8 cellular contexts compared by ENCODE assay signal in the genomic region with DNA sequence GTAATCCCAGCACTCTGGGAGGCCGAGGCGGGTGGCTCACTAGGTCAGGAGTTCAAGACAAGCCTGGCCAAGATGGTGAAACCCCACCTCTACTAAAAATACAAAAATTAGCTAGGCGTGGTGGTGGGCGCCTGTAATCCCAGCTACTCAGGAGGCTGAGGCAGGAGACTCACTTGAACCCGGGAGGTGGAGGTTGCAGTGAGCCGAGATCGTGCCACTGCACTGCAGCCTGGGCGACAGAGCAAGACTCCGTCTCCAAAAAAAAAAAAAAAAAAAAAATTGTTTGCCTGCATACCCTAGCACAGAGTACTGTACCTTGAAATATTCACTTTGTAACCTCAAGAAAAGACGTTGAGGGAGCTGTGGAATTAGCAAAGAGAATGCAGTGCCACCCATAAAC. TPM values are rescaled to one million over a fixed set of nuclear protein-coding genes. Genes with fewer than 3 reads are reported as not detected.
DNase-seq lines count a peak whose midpoint lies in the region; ATAC-seq and TF ChIP-seq lines count a peak whose summit lies in the region.
"Not testable (repeated sequence)": the region's sequence is repeated elsewhere in the genome, so short reads cannot be mapped to it uniquely, and the experiment has no call there.

No MANE protein-coding gene starts in this region.

- H3K4me1 Mint-ChIP-seq in GM23338 = peaks cover 42% of the 10 kb centered on the region
- H3K4me1 Mint-ChIP-seq in T-cell = peaks cover 29 to 59% (median 45%) of the 10 kb centered on the region in 3 donors
- H3K4me1 Mint-ChIP-seq in activated T-helper 2 cell treated with anti-CD3 and anti-CD28 coated beads, Interferon-gamma antibody, Interleukin-2, Interleukin-4, amounts not matched to agents 10 μg/mL and 5 μg/mL and 100 μg/mL, durations not matched to agents 14 hours and 24 hours and 36 hours (ENCODE audit: low read depth) = peaks cover 36% of the 10 kb centered on the region
- peaks cover 5 to 56% (median 50%) of the 10 kb centered on the region in 7 donors for H3K4me1 Mint-ChIP-seq in naive thymus-derived CD4-positive, alpha-beta T cell

- not testable (repeated sequence) for H3K36me3 Mint-ChIP-seq in GM23338 (ENCODE audit: low read depth); T-cell
- peaks cover 17% of the 10 kb centered on the region for H3K36me3 Mint-ChIP-seq in activated T-helper 2 cell treated with anti-CD3 and anti-CD28 coated beads, Interferon-gamma antibody, Interleukin-2, Interleukin-4, amounts not matched to agents 10 μg/mL and 5 μg/mL and 100 μg/mL, durations not matched to agents 14 hours and 24 hours and 36 hours (ENCODE audit: low read depth)
- peaks cover 0 to 13% (median 0%) of the 10 kb centered on the region in 5 donors for H3K36me3 Mint-ChIP-seq in naive thymus-derived CD4-positive, alpha-beta T cell

- TF ChIP-seq CTCF in GM23338 (conservative IDR thresholded peaks at IDR 0.05; ENCODE audit: low read depth in 2 of 2); right atrium auricular region (IDR thresholded peaks at IDR 0.05); upper lobe of left lung (IDR thresholded peaks at IDR 0.05): not testable (repeated sequence)

- H3K9me3 ChIP-seq in right atrium auricular region; naive thymus-derived CD4-positive, alpha-beta T cell (ENCODE audit: control insufficient read depth in 2 of 3, low read length in 3 of 3); skeletal muscle tissue (ENCODE audit: control insufficient read depth in 3 of 3, low read length in 3 of 3); upper lobe of left lung: not testable (repeated sequence)

- H3K9ac ChIP-seq in skeletal muscle tissue (ENCODE audit: low read depth in 1 of 3, low read length in 3 of 3) = peak overlapping the region in 2 of 3 donors; percentile 85 to 90

- TF ChIP-seq POLR2A in upper lobe of left lung (IDR thresholded peaks at IDR 0.05) = not testable (repeated sequence)

- not testable (repeated sequence) for H4K20me1 ChIP-seq in GM23338 (replicated peaks; ENCODE audit: insufficient read depth)

- H3K9me3 Mint-ChIP-seq in GM23338; T-cell; activated T-helper 2 cell treated with anti-CD3 and anti-CD28 coated beads, Interferon-gamma antibody, Interleukin-2, Interleukin-4, amounts not matched to agents 10 μg/mL and 5 μg/mL and 100 μg/mL, durations not matched to agents 14 hours and 24 hours and 36 hours; naive thymus-derived CD4-positive, alpha-beta T cell: not testable (repeated sequence)

- H3K4me3 ChIP-seq in GM23338; right atrium auricular region; naive thymus-derived CD4-positive, alpha-beta T cell (ENCODE audit: low read length); upper lobe of left lung: not testable (repeated sequence)
- peak overlapping the region in 1 of 3 donors; percentile 78 for H3K4me3 ChIP-seq in skeletal muscle tissue (ENCODE audit: low read length in 3 of 3)

- H3K4me2 ChIP-seq in GM23338 = peak overlapping the region; percentile 88; the same call in 1 of the 2 replicates

- POLR2A ChIA-PET in T-cell (lab: Charles Lee) = not testable (repeated sequence)
- POLR2A ChIA-PET in naive thymus-derived CD4-positive, alpha-beta T cell (lab: Charles Lee) = interaction anchor here (1.0 to 3.7 kb wide), 6 partner anchors 10 to 91 kb away, joined by 3 to 23 read pairs (median 4); partner anchors contain the start of genes DDAH2, LSM2 and VARS1

- H3K27me3 ChIP-seq in GM23338 (ENCODE audit: insufficient read depth); right atrium auricular region; naive thymus-derived CD4-positive, alpha-beta T cell (ENCODE audit: control insufficient read depth in 2 of 2, insufficient read depth in 2 of 2, low read length in 2 of 2); skeletal muscle tissue (ENCODE audit: control insufficient read depth in 3 of 3, insufficient read depth in 3 of 3, low read length in 3 of 3); upper lobe of left lung: not testable (repeated sequence)

- not testable (repeated sequence) for H3K9me2 ChIP-seq in GM23338 (ENCODE audit: insufficient read depth)

- 89 to 92% methylated on average over 10 of the region's 10 CpGs for WGBS in upper lobe of left lung, 2 donors

- H2AFZ ChIP-seq in GM23338 = not testable (repeated sequence)

- intact Hi-C loops in activated T-helper 2 cell treated with anti-CD3 and anti-CD28 coated beads, Interferon-gamma antibody, Interleukin-2, Interleukin-4, amounts not matched to agents 10 μg/mL and 5 μg/mL and 100 μg/mL, durations not matched to agents 14 hours and 24 hours and 36 hours (cut with micrococcal nuclease) = loop anchor here (5.0 to 10.0 kb wide), 2 partner anchors 42 to 246 kb away; partner anchors contain the start of genes LTA, NEU1 and TNF
- intact Hi-C loops in naive thymus-derived CD4-positive, alpha-beta T cell (cut with micrococcal nuclease) = loop anchor here in 1 of 2 donors (10.0 kb wide), 1 partner anchor 374 kb away; the partner anchor contains the start of genes GPSM3 and PBX2

- H3K36me3 ChIP-seq in GM23338 (ENCODE audit: insufficient read depth); right atrium auricular region; naive thymus-derived CD4-positive, alpha-beta T cell (ENCODE audit: control insufficient read depth in 2 of 3, insufficient read depth in 3 of 3, low read length in 3 of 3); skeletal muscle tissue (ENCODE audit: control insufficient read depth in 3 of 3, insufficient read depth in 3 of 3, low read length in 3 of 3); upper lobe of left lung: not testable (repeated sequence)

- peak overlapping the region; percentile 84; the same call in 1 of the 3 replicates for H3K4me3 Mint-ChIP-seq in GM23338
- peak overlapping the region; percentile 93 to 95 (median 95) for H3K4me3 Mint-ChIP-seq in T-cell
- H3K4me3 Mint-ChIP-seq in activated T-helper 2 cell treated with anti-CD3 and anti-CD28 coated beads, Interferon-gamma antibody, Interleukin-2, Interleukin-4, amounts not matched to agents 10 μg/mL and 5 μg/mL and 100 μg/mL, durations not matched to agents 14 hours and 24 hours and 36 hours (ENCODE audit: low read depth) = peak overlapping the region; percentile 92
- H3K4me3 Mint-ChIP-seq in naive thymus-derived CD4-positive, alpha-beta T cell = peak overlapping the region in 9 of 10 donors; percentile 92 to 98 (median 95)

- not testable (repeated sequence) for DNase-seq in GM23338 (ENCODE audit: low spot score); T-cell; activated T-helper 2 cell treated with anti-CD3 and anti-CD28 coated beads, Interferon-gamma antibody, Interleukin-2, Interleukin-4, amounts not matched to agents 10 μg/mL and 5 μg/mL and 100 μg/mL, durations not matched to agents 14 hours and 24 hours and 36 hours (ENCODE audit: low spot score); right atrium auricular region (ENCODE audit: low spot score); naive thymus-derived CD4-positive, alpha-beta T cell; upper lobe of left lung

- CTCF ChIA-PET in T-cell (lab: Charles Lee) = interaction anchor here in 1 of 2 donors (0.9 kb wide), 1 partner anchor 14 kb away, joined by 3 read pairs; the partner anchor contains the start of gene LSM2
- CTCF ChIA-PET in naive thymus-derived CD4-positive, alpha-beta T cell (lab: Charles Lee) = not testable (repeated sequence)

- H3K4me1 ChIP-seq in GM23338 (ENCODE audit: insufficient read depth) = peaks cover 52% of the 10 kb centered on the region
- peaks cover 0 to 48% of the 10 kb centered on the region in 2 donors for H3K4me1 ChIP-seq in right atrium auricular region
- peaks cover 21% of the 10 kb centered on the region in 2 donors for H3K4me1 ChIP-seq in naive thymus-derived CD4-positive, alpha-beta T cell (ENCODE audit: control insufficient read depth in 2 of 2, insufficient read depth in 2 of 2, low read length in 2 of 2)
- H3K4me1 ChIP-seq in skeletal muscle tissue (ENCODE audit: control insufficient read depth in 3 of 3, insufficient read depth in 3 of 3, low read length in 3 of 3) = peaks cover 34 to 46% (median 36%) of the 10 kb centered on the region in 3 donors
- peaks cover 51 to 70% (median 64%) of the 10 kb centered on the region in 4 donors for H3K4me1 ChIP-seq in upper lobe of left lung

- ATAC-seq in GM23338; T-cell (replicated peaks in 1 of 4); naive thymus-derived CD4-positive, alpha-beta T cell; upper lobe of left lung (ENCODE audit: low FRiP score in 2 of 2): not testable (repeated sequence)

- not testable (repeated sequence) for TF ChIP-seq EP300 in upper lobe of left lung (IDR thresholded peaks at IDR 0.05)

- not testable (repeated sequence) for H3K27ac ChIP-seq in GM23338 (ENCODE audit: low read depth); naive thymus-derived CD4-positive, alpha-beta T cell (ENCODE audit: low read depth, low read length)
- H3K27ac ChIP-seq in cingulate gyrus (ENCODE audit: low read depth, low read length) = peak overlapping the region; percentile 100
- peak overlapping the region; percentile 99 to 100 for H3K27ac ChIP-seq in right atrium auricular region
- H3K27ac ChIP-seq in skeletal muscle tissue (ENCODE audit: low read depth, low read length) = peak overlapping the region; percentile 100
- H3K27ac ChIP-seq in upper lobe of left lung = peak overlapping the region in 3 of 4 donors; percentile 5 to 98 (median 93)

- H3K79me2 ChIP-seq in GM23338 (replicated peaks; ENCODE audit: insufficient read depth) = peaks cover 19% of the 10 kb centered on the region

- not testable (repeated sequence) for H3K27ac Mint-ChIP-seq in GM23338; activated T-helper 2 cell treated with anti-CD3 and anti-CD28 coated beads, Interferon-gamma antibody, Interleukin-2, Interleukin-4, amounts not matched to agents 10 μg/mL and 5 μg/mL and 100 μg/mL, durations not matched to agents 14 hours and 24 hours and 36 hours
- H3K27ac Mint-ChIP-seq in T-cell = peak overlapping the region; percentile 98 to 99
- peak overlapping the region in 6 of 9 donors; percentile 82 to 98 (median 95) for H3K27ac Mint-ChIP-seq in naive thymus-derived CD4-positive, alpha-beta T cell

- H3K27me3 Mint-ChIP-seq in GM23338 (ENCODE audit: insufficient read depth, low read depth, poor library complexity) = peaks cover 21% of the 10 kb centered on the region
- not testable (repeated sequence) for H3K27me3 Mint-ChIP-seq in T-cell; activated T-helper 2 cell treated with anti-CD3 and anti-CD28 coated beads, Interferon-gamma antibody, Interleukin-2, Interleukin-4, amounts not matched to agents 10 μg/mL and 5 μg/mL and 100 μg/mL, durations not matched to agents 14 hours and 24 hours and 36 hours (ENCODE audit: low read depth); naive thymus-derived CD4-positive, alpha-beta T cell

- H3F3A ChIP-seq in GM23338 (replicated peaks; ENCODE audit: low read depth) = peaks cover 13% of the 10 kb centered on the region

RNA-seq across cellular contexts. Expression of gene HSPA1A, which starts 5.1 kb away (rescaled TPM):
- total RNA-seq in GM23338 (2014; rRNA removed; shearing (Covaris generic)) = 57.1 and 58.3 TPM in 2 replicates
- 36.1 and 39.1 TPM in 2 replicates for polyA plus RNA-seq in GM23338 (2016; fragmentation: Nextera tagmentation; extraction: Ambion mirVana)
- total RNA-seq in T-cell = 100 to 1,000 TPM in 1 of 5 donors, 10 to 100 TPM in 2, 1 to 10 TPM in 2; 8.8 to 117 (median 77.9) TPM
- 112 and 118 TPM in 2 replicates for total RNA-seq in activated T-helper 2 cell treated with anti-CD3 and anti-CD28 coated beads, Interferon-gamma antibody, Interleukin-2, Interleukin-4, amounts not matched to agents 10 μg/mL and 5 μg/mL and 100 μg/mL, durations not matched to agents 14 hours and 24 hours and 36 hours
- 100 to 1,000 TPM; 315 to 334 TPM for total RNA-seq in right atrium auricular region
- 100 to 1,000 TPM in 1 of 5 experiments, 10 to 100 TPM in 3, 1 to 10 TPM in 1; 6.7 to 125 (median 30.3) TPM for total RNA-seq in naive thymus-derived CD4-positive, alpha-beta T cell
- polyA plus RNA-seq in naive thymus-derived CD4-positive, alpha-beta T cell = 10 to 100 TPM; 26.0 to 52.5 TPM
- 133 TPM for total RNA-seq in skeletal muscle tissue
- 100 to 1,000 TPM in 5 of 6 donors, 10 to 100 TPM in 1; 80.7 to 236 (median 144) TPM for total RNA-seq in upper lobe of left lung

RNA-seq across cellular contexts. Expression of gene HSPA1L, which starts 5.3 kb away (rescaled TPM):
- 0.50 and 0.83 TPM in 2 replicates for total RNA-seq in GM23338 (2014; rRNA removed; shearing (Covaris generic))
- 0.44 and 0.49 TPM in 2 replicates for polyA plus RNA-seq in GM23338 (2016; fragmentation: Nextera tagmentation; extraction: Ambion mirVana)
- 1 to 10 TPM; 2.8 to 8.5 (median 8.1) TPM for total RNA-seq in T-cell
- total RNA-seq in activated T-helper 2 cell treated with anti-CD3 and anti-CD28 coated beads, Interferon-gamma antibody, Interleukin-2, Interleukin-4, amounts not matched to agents 10 μg/mL and 5 μg/mL and 100 μg/mL, durations not matched to agents 14 hours and 24 hours and 36 hours = 2.1 and 2.4 TPM in 2 replicates
- total RNA-seq in right atrium auricular region = 1 to 10 TPM; 1.1 to 1.6 TPM
- 1 to 10 TPM; 3.3 to 5.5 (median 4.7) TPM for total RNA-seq in naive thymus-derived CD4-positive, alpha-beta T cell
- polyA plus RNA-seq in naive thymus-derived CD4-positive, alpha-beta T cell = 1 to 10 TPM; 2.3 to 3.6 TPM
- 5.2 TPM for total RNA-seq in skeletal muscle tissue
- total RNA-seq in upper lobe of left lung = 1 to 10 TPM in 5 of 6 donors, under 1 TPM in 1; 0.89 to 3.1 (median 2.0) TPM

RNA-seq across cellular contexts. Expression of gene HSPA1B, which starts 7.1 kb away (rescaled TPM):
- total RNA-seq in GM23338 (2014; rRNA removed; shearing (Covaris generic)) = 102 and 113 TPM in 2 replicates
- 25.9 and 31.7 TPM in 2 replicates for polyA plus RNA-seq in GM23338 (2016; fragmentation: Nextera tagmentation; extraction: Ambion mirVana)
- total RNA-seq in T-cell (100 to 1,000 TPM in 1 of 5 donors, 10 to 100 TPM in 2, 1 to 10 TPM in 2; 6.3 to 105 (median 67.9) TPM), right atrium auricular region (100 to 1,000 TPM; 131 to 232 TPM), skeletal muscle tissue (117 TPM), upper lobe of left lung (100 to 1,000 TPM in 5 of 6 donors, 10 to 100 TPM in 1; 92.2 to 177 (median 127) TPM)
- 116 and 120 TPM in 2 replicates for total RNA-seq in activated T-helper 2 cell treated with anti-CD3 and anti-CD28 coated beads, Interferon-gamma antibody, Interleukin-2, Interleukin-4, amounts not matched to agents 10 μg/mL and 5 μg/mL and 100 μg/mL, durations not matched to agents 14 hours and 24 hours and 36 hours
- 10 to 100 TPM in 4 of 5 experiments, 1 to 10 TPM in 1; 8.6 to 68.9 (median 28.9) TPM for total RNA-seq in naive thymus-derived CD4-positive, alpha-beta T cell
- polyA plus RNA-seq in naive thymus-derived CD4-positive, alpha-beta T cell = 1 to 10 TPM; 2.8 to 3.6 TPM

RNA-seq across cellular contexts. Expression of gene LSM2, which starts 13.6 kb away (rescaled TPM):
- total RNA-seq in GM23338 (2014; rRNA removed; shearing (Covaris generic)) = 93.5 and 106 TPM in 2 replicates
- 140 and 143 TPM in 2 replicates for polyA plus RNA-seq in GM23338 (2016; fragmentation: Nextera tagmentation; extraction: Ambion mirVana)
- total RNA-seq in T-cell (10 to 100 TPM; 24.2 to 36.4 (median 30.6) TPM), right atrium auricular region (10 to 100 TPM; 28.8 to 32.0 TPM), skeletal muscle tissue (45.9 TPM), upper lobe of left lung (10 to 100 TPM in 5 of 6 donors, 1 to 10 TPM in 1; 5.0 to 44.9 (median 20.9) TPM)
- 130 TPM in 2 replicates for total RNA-seq in activated T-helper 2 cell treated with anti-CD3 and anti-CD28 coated beads, Interferon-gamma antibody, Interleukin-2, Interleukin-4, amounts not matched to agents 10 μg/mL and 5 μg/mL and 100 μg/mL, durations not matched to agents 14 hours and 24 hours and 36 hours
- total RNA-seq in naive thymus-derived CD4-positive, alpha-beta T cell = 10 to 100 TPM; 22.9 to 94.5 (median 29.2) TPM
- 10 to 100 TPM; 58.9 to 67.9 TPM for polyA plus RNA-seq in naive thymus-derived CD4-positive, alpha-beta T cell

RNA-seq across cellular contexts. Expression of gene VARS1, which starts 24.8 kb away (rescaled TPM):
- 137 and 153 TPM in 2 replicates for total RNA-seq in GM23338 (2014; rRNA removed; shearing (Covaris generic))
- 66.0 and 71.2 TPM in 2 replicates for polyA plus RNA-seq in GM23338 (2016; fragmentation: Nextera tagmentation; extraction: Ambion mirVana)
- total RNA-seq in T-cell (10 to 100 TPM; 44.4 to 71.0 (median 62.5) TPM), right atrium auricular region (10 to 100 TPM; 15.3 to 24.6 TPM), skeletal muscle tissue (42.3 TPM), upper lobe of left lung (10 to 100 TPM; 21.2 to 67.8 (median 39.7) TPM)
- total RNA-seq in activated T-helper 2 cell treated with anti-CD3 and anti-CD28 coated beads, Interferon-gamma antibody, Interleukin-2, Interleukin-4, amounts not matched to agents 10 μg/mL and 5 μg/mL and 100 μg/mL, durations not matched to agents 14 hours and 24 hours and 36 hours = 166 and 176 TPM in 2 replicates
- 10 to 100 TPM; 34.3 to 84.2 (median 53.2) TPM for total RNA-seq in naive thymus-derived CD4-positive, alpha-beta T cell
- polyA plus RNA-seq in naive thymus-derived CD4-positive, alpha-beta T cell = 10 to 100 TPM; 32.2 to 44.8 TPM
